8 cellular contexts compared by ENCODE assay signal in genomic region chr6:118708736-118709135, GRCh38.
DNase-seq lines count a peak whose midpoint lies in the region; ATAC-seq and TF ChIP-seq lines count a peak whose summit lies in the region.

No MANE protein-coding gene starts in this region.

- DNase-seq in choroid plexus epithelial cell (ENCODE audit: low read depth) (peak; percentile 61), hippocampal formation (lab: John Stamatoyannopoulos, UW) (no peak), NCI-H1417 (lab: John Stamatoyannopoulos, UW) (no peak), HuH-7.5 (ENCODE audit: low spot score) (no peak), DMS114 treated with DMSO at 0.1 percent for 48 hours (lab: John Stamatoyannopoulos, UW; ENCODE audit: unreplicated experiment) (no peak)

- H3K9me3 ChIP-seq in neuron (ENCODE audit: low read length), result no peaks in the 10 kb centered on the region

- TF ChIP-seq CTCF in choroid plexus epithelial cell (conservative IDR thresholded peaks at IDR 0.05; ENCODE audit: low read depth, low read length), result no peak

- no peaks in the 10 kb centered on the region for H3K36me3 ChIP-seq in neuron (ENCODE audit: insufficient read depth, low read length)

- peak overlapping the region; percentile 48 for H3K4me3 ChIP-seq in choroid plexus epithelial cell (ENCODE audit: low read depth, low read length)
- H3K4me3 ChIP-seq in neuron (ENCODE audit: low read length), result peak overlapping the region; percentile 32

- ATAC-seq in GM18511 (IDR thresholded peaks at IDR 0.05; ENCODE audit: unreplicated experiment) (peak; percentile 4), HG03432 (IDR thresholded peaks at IDR 0.05; ENCODE audit: unreplicated experiment) (peak; percentile 0)

- H3K4me1 ChIP-seq in neuron (ENCODE audit: insufficient read depth, low read length), result peaks cover 51% of the 10 kb centered on the region

- peak overlapping the region; percentile 46 for H2AFZ ChIP-seq in neuron (ENCODE audit: low read depth, low read length)

- H3K27me3 ChIP-seq in neuron (ENCODE audit: insufficient read depth, low read length), result no peaks in the 10 kb centered on the region
